Comparison of ENCODE assay signal across 19 cellular contexts in genomic region chr12:22788913-22789312, GRCh38.
DNase-seq lines count a peak whose midpoint lies in the region; ATAC-seq, FAIRE-seq and TF ChIP-seq lines count a peak whose summit lies in the region.
"Had no signal": no experiment of that assay in that cellular context is flagged by ENCODE, and none has a peak within 500 bp of the region (broad histone marks: within the 10 kb centered on the region; RNA-seq: fewer than 3 reads in every experiment).

No MANE protein-coding gene starts in this region.

- POLR2A ChIA-PET in SK-N-SH (lab: Yijun Ruan, JAX), result no interaction called here

- FAIRE-seq in HTR-8/SVneo (lab: Jason Lieb, UNC), result peak; percentile 33
- FAIRE-seq: A549, G401.6, GM12891, GM19239 had no signal

- no peaks in the 10 kb centered on the region for H3K9me2 ChIP-seq in SK-N-SH

- no peaks in the 10 kb centered on the region for H3K9me3 ChIP-seq in SK-N-SH
- no peaks in the 10 kb centered on the region for H3K9me3 ChIP-seq in tibial artery
- H3K9me3 ChIP-seq: A549, Caco-2 had no signal

- H3K79me2 ChIP-seq in SK-N-SH (ENCODE audit: insufficient read depth), result no peaks in the 10 kb centered on the region

- H3K36me3 ChIP-seq in SK-N-SH (replicated peaks in 1 of 2; ENCODE audit: control insufficient read depth in 1 of 2, insufficient read depth in 2 of 2, low read length in 1 of 2) (no peaks in the 10 kb centered on the region), tibial artery (no peaks in the 10 kb centered on the region)
- H3K36me3 ChIP-seq: BLaER1 treated with 17β-estradiol and CSF1 and Interleukin-3, amounts not matched to agents 10 nM and 100 nM had no signal

- H3K4me3 ChIP-seq in SK-N-SH (ENCODE audit: low read depth in 2 of 2, low read length in 1 of 2) (no peak overlapping the region), tibial artery (no peak overlapping the region)
- H3K4me3 ChIP-seq: A549; BLaER1 treated with 17β-estradiol and CSF1 and Interleukin-3, amounts not matched to agents 10 nM and 100 nM had no signal

- H3K9ac ChIP-seq in SK-N-SH, result no peak overlapping the region
- H3K9ac ChIP-seq: BLaER1 treated with 17β-estradiol and CSF1 and Interleukin-3, amounts not matched to agents 10 nM and 100 nM had no signal

- H3K27ac ChIP-seq in SK-N-SH (ENCODE audit: low read depth in 2 of 2, low read length in 1 of 2), result no peak overlapping the region
- H3K27ac ChIP-seq in tibial artery, result peak overlapping the region; percentile 75 to 81
- H3K27ac ChIP-seq: 22Rv1; A549; BLaER1 treated with 17β-estradiol and CSF1 and Interleukin-3, amounts not matched to agents 10 nM and 100 nM; C4-2B had no signal

- TF ChIP-seq CTCF in SK-N-SH (IDR thresholded peaks at IDR 0.05) (no peak), tibial artery (IDR thresholded peaks at IDR 0.05) (no peak)

- H3K4me1 ChIP-seq in SK-N-SH (ENCODE audit: control insufficient read depth in 1 of 2, insufficient read depth in 2 of 2, low read depth in 1 of 2, low read length in 1 of 2), result no peaks in the 10 kb centered on the region; a peak in 1 of 4 replicates
- peaks cover 0 to 45% (median 19%) of the 10 kb centered on the region in 4 donors for H3K4me1 ChIP-seq in tibial artery
- H3K4me1 ChIP-seq: A549; BLaER1 treated with 17β-estradiol and CSF1 and Interleukin-3, amounts not matched to agents 10 nM and 100 nM had no signal

- H4K20me1 ChIP-seq in SK-N-SH (ENCODE audit: insufficient read depth), result no peaks in the 10 kb centered on the region
- H4K20me1 ChIP-seq: BLaER1 treated with 17β-estradiol and CSF1 and Interleukin-3, amounts not matched to agents 10 nM and 100 nM had no signal

- TF ChIP-seq RAD21 in SK-N-SH (IDR thresholded peaks at IDR 0.05; ENCODE audit: low read length), result no peak

- no peak for DNase-seq in SK-N-SH
- DNase-seq in HTR-8/SVneo (ENCODE audit: insufficient read length, low spot score), result no peak
- DNase-seq in tibial artery, result no peak
- DNase-seq: AML-193; Caco-2; Calu3; CD4-positive, alpha-beta T cell; CD8-positive, alpha-beta T cell; DMS79 treated with DMSO at 0.1 percent for 48 hours; GF-D8 had no signal

- 18% methylated on average over 3 of the region's 3 CpGs for WGBS in SK-N-SH (ENCODE audit: low lambda C conversion rate)

- H2AFZ ChIP-seq in SK-N-SH (ENCODE audit: low read depth), result no peak overlapping the region

- ATAC-seq in SK-N-SH treated with all-trans-retinoic acid at 6 μM for 48 hours (no peak), HG02981 (IDR thresholded peaks at IDR 0.05; ENCODE audit: unreplicated experiment) (no peak)
- ATAC-seq: A549; CD8-positive, alpha-beta T cell had no signal

- H3F3A ChIP-seq in SK-N-SH (replicated peaks; ENCODE audit: insufficient read depth), result no peaks in the 10 kb centered on the region

- intact Hi-C loops in tibial artery (cut with DNase I; ENCODE audit: low total_unique reads), result no loop called here

- CTCF ChIA-PET in SK-N-SH (lab: Yijun Ruan, JAX), result no interaction called here

- no peak for TF ChIP-seq EP300 in SK-N-SH (IDR thresholded peaks at IDR 0.05; ENCODE audit: borderline replicate concordance in 1 of 2, low read depth in 1 of 2, low read length in 1 of 2)

- H3K4me2 ChIP-seq in SK-N-SH, result no peak overlapping the region
- H3K4me2 ChIP-seq: A549; BLaER1 treated with 17β-estradiol and CSF1 and Interleukin-3, amounts not matched to agents 10 nM and 100 nM had no signal

- no peaks in the 10 kb centered on the region for H3K27me3 ChIP-seq in SK-N-SH (ENCODE audit: insufficient read depth)
- no peaks in the 10 kb centered on the region for H3K27me3 ChIP-seq in tibial artery
- H3K27me3 ChIP-seq: BLaER1 treated with 17β-estradiol and CSF1 and Interleukin-3, amounts not matched to agents 10 nM and 100 nM had no signal

TF ChIP-seq in SK-N-SH treated with all-trans-retinoic acid at 6 μM for 48 hours, 23 proteins besides CTCF, POLR2A, EP300 and RAD21:
- TF ChIP-seq TOX (CRISPR knock-in tag; IDR thresholded peaks at IDR 0.05; ENCODE audit: borderline replicate concordance) (no peak), ZNF8 (CRISPR knock-in tag; IDR thresholded peaks at IDR 0.05) (peak; percentile 92)

TF ChIP-seq in SK-N-SH, 30 proteins besides CTCF, POLR2A, EP300 and RAD21:
- no peak for TF ChIP-seq TCF12 (IDR thresholded peaks at IDR 0.05)
- no peak for TF ChIP-seq POLR2AphosphoS5 (IDR thresholded peaks at IDR 0.05; ENCODE audit: low read depth, low read length)

Comparison
In these comparisons a context has a peak if more than half of its experiments do, and no peak if none do; other contexts are left out.
1. H3K27ac ChIP-seq: peak in tibial artery (2 of 2); none in SK-N-SH (0 of 2).